In genomic region chr1:11730429-11730861, GRCh38 we compare ENCODE assay signal across 9 cellular contexts. TPM values are rescaled to one million over a fixed set of nuclear protein-coding genes. Genes with fewer than 3 reads are reported as not detected.
DNase-seq lines count a peak whose midpoint lies in the region; FAIRE-seq and TF ChIP-seq lines count a peak whose summit lies in the region.
"Had no signal": no experiment of that assay in that cellular context is flagged by ENCODE, and none has a peak within 500 bp of the region (broad histone marks: within the 10 kb centered on the region; RNA-seq: fewer than 3 reads in every experiment).

No MANE protein-coding gene starts in this region.

- no peaks in the 10 kb centered on the region for H3K27me3 Mint-ChIP-seq in brain

- no peak for TF ChIP-seq POLR2A in ovary (IDR thresholded peaks at IDR 0.05)

- peak; percentile 94 for FAIRE-seq in GM19239 (lab: Jason Lieb, UNC)

- H3K4me1 Mint-ChIP-seq in brain = peaks cover 38% of the 10 kb centered on the region

- no peaks in the 10 kb centered on the region for H3K36me3 Mint-ChIP-seq in brain

- WGBS in ovary, 3 donors = 65 to 73% (median 70%) methylated on average over 4 of the region's 4 CpGs

- intact Hi-C loops in ovary (cut with DNase I) = loop anchor here in 2 of 4 donors (5.0 to 10.0 kb wide), 2 partner anchors 64 to 68 kb away; partner anchors contain the start of gene FBXO6 (in 1 of the 2)

- peak overlapping the region in 4 of 5 experiments; percentile 20 to 82 (median 70) for H3K27ac Mint-ChIP-seq in brain

- H3K4me3 ChIP-seq in ovary (no peak overlapping the region), brain microvascular endothelial cell (ENCODE audit: low read depth, low read length) (no peak overlapping the region)

- H3K4me1 ChIP-seq in ovary (ENCODE audit: insufficient read depth) = peaks cover 9% of the 10 kb centered on the region

- no peaks in the 10 kb centered on the region for H3K9me3 ChIP-seq in ovary

- TF ChIP-seq EP300 in ovary (IDR thresholded peaks at IDR 0.05) = no peak

- H3K27ac ChIP-seq in ovary = no peak overlapping the region
- no peak overlapping the region for H3K27ac ChIP-seq in brain microvascular endothelial cell

- in situ Hi-C loops in brain microvascular endothelial cell (cut with HindIII; ENCODE audit: low pct_ligation_motif_present, low sequenced_read_pairs) = no loop called here

- H3K36me3 ChIP-seq in ovary (no peaks in the 10 kb centered on the region), brain microvascular endothelial cell (replicated peaks) (no peaks in the 10 kb centered on the region)

- no peaks in the 10 kb centered on the region for H3K9me3 Mint-ChIP-seq in brain

- H3K27me3 ChIP-seq in ovary (no peaks in the 10 kb centered on the region), brain microvascular endothelial cell (replicated peaks) (no peaks in the 10 kb centered on the region)

- peak; percentile 69 for DNase-seq in GM19239 (ENCODE audit: insufficient read length, low spot score)
- peak; percentile 93 for DNase-seq in NOMO-1 treated with dmso at 0.1 percent for 144 hours (lab: John Stamatoyannopoulos, UW; ENCODE audit: unreplicated experiment)
- DNase-seq in mucosa of gallbladder (ENCODE audit: low spot score) = peak; percentile 40
- DNase-seq in effector CD4-positive, alpha-beta T cell = no peak
- DNase-seq in ovary = no peak
- DNase-seq in NCI-H1048 (lab: John Stamatoyannopoulos, UW) = no peak
- no peak for DNase-seq in brain microvascular endothelial cell

- TF ChIP-seq CTCF in brain (conservative IDR thresholded peaks at IDR 0.05) (no peak), ovary (IDR thresholded peaks at IDR 0.05) (no peak), brain microvascular endothelial cell (IDR thresholded peaks at IDR 0.05; ENCODE audit: low read depth, low read length, missing control alignments) (no peak)

- peak overlapping the region in 2 of 5 experiments; percentile 16 to 28 for H3K4me3 Mint-ChIP-seq in brain

RNA-seq across cellular contexts. Expression of gene AGTRAP, which starts 5.5 kb away (rescaled TPM):
- polyA plus RNA-seq in brain (ENCODE audit: insufficient read depth, low read depth, low replicate concordance) (50.0 TPM), ovary (10 to 100 TPM in 1 of 2 donors, 1 to 10 TPM in 1; 5.9 to 38.2 TPM)
- total RNA-seq in mucosa of gallbladder (38.7 TPM), ovary (10 to 100 TPM; 24.5 to 53.2 (median 31.1) TPM)

RNA-seq across cellular contexts. Expression of gene C1orf167, which starts 31.5 kb away (rescaled TPM):
- polyA plus RNA-seq in brain (ENCODE audit: insufficient read depth, low read depth, low replicate concordance) (not detected), ovary (1 to 10 TPM in 1 of 2 donors, not detected in 1; 4.4 TPM)
- total RNA-seq in mucosa of gallbladder (0.29 TPM), ovary (1 to 10 TPM in 3 of 7 donors, under 1 TPM in 3, not detected in 1; 0.48 to 1.8 (median 1.1) TPM)
- total RNA-seq: LHCN-M2 had no signal

RNA-seq across cellular contexts. Expression of gene DRAXIN, which starts 38.9 kb away (rescaled TPM):
- polyA plus RNA-seq in brain (ENCODE audit: insufficient read depth, low read depth, low replicate concordance) (15.1 TPM), ovary (under 1 TPM; 0.01 to 0.12 TPM)
- total RNA-seq in mucosa of gallbladder (0.12 TPM), ovary (under 1 TPM in 5 of 7 donors, not detected in 2; under 0.01 to 0.33 (median 0.05) TPM)

RNA-seq across cellular contexts. Expression of gene MAD2L2, which starts 49.5 kb away (rescaled TPM):
- polyA plus RNA-seq in brain (ENCODE audit: insufficient read depth, low read depth, low replicate concordance) = 275 TPM
- 22.0 TPM for total RNA-seq in mucosa of gallbladder
- total RNA-seq in ovary = 10 to 100 TPM; 21.1 to 35.9 (median 27.8) TPM
- polyA plus RNA-seq in ovary = 10 to 100 TPM; 13.0 to 34.6 TPM

Comparison
In these comparisons a context has a peak if more than half of its experiments do, and no peak if none do; other contexts are left out.
1. DNase-seq: peak in GM19239 (single experiment), NOMO-1 treated with dmso at 0.1 percent for 144 hours (single experiment) and mucosa of gallbladder (single experiment); none in effector CD4-positive, alpha-beta T cell (single experiment), ovary (0 of 5), NCI-H1048 (single experiment) and brain microvascular endothelial cell (single experiment).